Comparison of ENCODE assay signal across 9 cellular contexts in genomic region chr16:70750893-70751467, GRCh38. TPM values are rescaled to one million over a fixed set of nuclear protein-coding genes. Genes with fewer than 3 reads are reported as not detected.
A peak's percentile ranks its signal among the peaks of the same experiment; 100 is the strongest.
DNase-seq lines count a peak whose midpoint lies in the region; ATAC-seq and TF ChIP-seq lines count a peak whose summit lies in the region.
"Had no signal": no experiment of that assay in that cellular context is flagged by ENCODE, and none has a peak within 500 bp of the region (broad histone marks: within the 10 kb centered on the region; RNA-seq: fewer than 3 reads in every experiment).

No MANE protein-coding gene starts in this region.

- no peaks in the 10 kb centered on the region for H3K27me3 Mint-ChIP-seq in activated naive CD8-positive, alpha-beta T cell treated with anti-CD3 and anti-CD28 coated beads for 36 hours

- H3K36me3 ChIP-seq in ovary, result no peaks in the 10 kb centered on the region

- no peak overlapping the region for H3K4me3 Mint-ChIP-seq in activated naive CD8-positive, alpha-beta T cell treated with anti-CD3 and anti-CD28 coated beads for 36 hours

- no peak for TF ChIP-seq EP300 in ovary (IDR thresholded peaks at IDR 0.05)

- whole genome bisulfite sequencing in ovary, 3 donors, result 2 to 11% (median 10%) methylated on average over 11 to 13 of the region's 13 CpGs

- intact Hi-C loops in ovary (cut with DNase I), result loop anchor here in 1 of 4 donors (2.0 kb wide), 1 partner anchor 24 kb away; no protein-coding TSS in a partner anchor

- H3K4me3 ChIP-seq in AG10803 (ENCODE audit: low read length) (no peak overlapping the region), ovary (no peak overlapping the region)

- ATAC-seq in HG02678 (IDR thresholded peaks at IDR 0.05; ENCODE audit: unreplicated experiment), result no peak

- POLR2A ChIA-PET in RWPE1 (lab: Yijun Ruan, JAX; ENCODE audit: low non-redundant PET), result interaction anchor here (0.5 kb wide), 1 partner anchor 317 kb away, joined by 4 read pairs; no protein-coding TSS in a partner anchor

- no peaks in the 10 kb centered on the region for H3K27me3 ChIP-seq in ovary

- H3K4me1 ChIP-seq in ovary (ENCODE audit: insufficient read depth), result peaks cover 27% of the 10 kb centered on the region

- H3K9me3 ChIP-seq in ovary, result no peaks in the 10 kb centered on the region

- DNase-seq in AG10803 (ENCODE audit: low read depth) (peak; percentile 91), RWPE1 (ENCODE audit: low spot score) (no peak), fibroblast of the conjunctiva (ENCODE audit: low read depth) (peak; percentile 88), ovary (peak; percentile 73 to 87 (median 81)), NCI-H446 (lab: John Stamatoyannopoulos, UW) (no peak), occipital lobe (lab: John Stamatoyannopoulos, UW) (no peak)
- no peak for DNase-seq in activated naive CD8-positive, alpha-beta T cell treated with anti-CD3 and anti-CD28 coated beads for 36 hours
- DNase-seq: GDM1 had no signal

- peak; percentile 14; the same call in 1 of the 2 replicates for TF ChIP-seq CTCF in AG10803 (conservative IDR thresholded peaks at IDR 0.05; ENCODE audit: low read length)
- TF ChIP-seq CTCF in RWPE1 (conservative IDR thresholded peaks at IDR 0.05; ENCODE audit: low read depth), result no peak
- no peak for TF ChIP-seq CTCF in ovary (IDR thresholded peaks at IDR 0.05)

- no peak overlapping the region for H3K27ac Mint-ChIP-seq in activated naive CD8-positive, alpha-beta T cell treated with anti-CD3 and anti-CD28 coated beads for 36 hours

- TF ChIP-seq POLR2A in ovary (IDR thresholded peaks at IDR 0.05), result no peak

- peaks cover 3% of the 10 kb centered on the region for H3K36me3 Mint-ChIP-seq in activated naive CD8-positive, alpha-beta T cell treated with anti-CD3 and anti-CD28 coated beads for 36 hours

- CTCF ChIA-PET in RWPE1 (lab: Yijun Ruan, JAX), result interaction anchor here (1.1 kb wide), 1 partner anchor 20 kb away, joined by 3 read pairs; no protein-coding TSS in a partner anchor

- peaks cover 25% of the 10 kb centered on the region for H3K4me1 Mint-ChIP-seq in activated naive CD8-positive, alpha-beta T cell treated with anti-CD3 and anti-CD28 coated beads for 36 hours

- no peaks in the 10 kb centered on the region for H3K9me3 Mint-ChIP-seq in activated naive CD8-positive, alpha-beta T cell treated with anti-CD3 and anti-CD28 coated beads for 36 hours

- H3K27ac ChIP-seq in RWPE1, result peak overlapping the region; percentile 95
- H3K27ac ChIP-seq in ovary, result peak overlapping the region; percentile 58 to 63

RNA-seq across cellular contexts. Expression of gene VAC14, which starts 50.0 kb away (rescaled TPM):
- 10 to 100 TPM; 15.5 to 32.4 (median 24.2) TPM for total RNA-seq in ovary
- polyA plus RNA-seq in ovary, result 10 to 100 TPM in 1 of 2 donors, 1 to 10 TPM in 1; 9.9 to 19.5 TPM
- total RNA-seq in occipital lobe, result 15.9 TPM
- total RNA-seq in activated naive CD8-positive, alpha-beta T cell treated with anti-CD3 and anti-CD28 coated beads for 36 hours, result 10 to 100 TPM; 36.0 to 37.5 TPM

Comparison
In these comparisons a context has a peak if more than half of its experiments do, and no peak if none do; other contexts are left out.
1. DNase-seq: peak in AG10803 (single experiment), fibroblast of the conjunctiva (single experiment) and ovary (5 of 5); none in RWPE1 (single experiment), NCI-H446 (0 of 2), occipital lobe (single experiment) and activated naive CD8-positive, alpha-beta T cell treated with anti-CD3 and anti-CD28 coated beads for 36 hours (single experiment).